ENCODE assay signal across 19 cellular contexts in genomic region chr3:194539498-194539897, GRCh38. TPM values are rescaled to one million over a fixed set of nuclear protein-coding genes. Genes with fewer than 3 reads are reported as not detected.
A peak's percentile ranks its signal among the peaks of the same experiment; 100 is the strongest.
DNase-seq lines count a peak whose midpoint lies in the region; ATAC-seq and TF ChIP-seq lines count a peak whose summit lies in the region.
"Had no signal": no experiment of that assay in that cellular context is flagged by ENCODE, and none has a peak within 500 bp of the region (broad histone marks: within the 10 kb centered on the region; RNA-seq: fewer than 3 reads in every experiment).

No MANE protein-coding gene starts in this region.

- BruUV-seq in Caco-2 (replicated peaks; lab: Mats Ljungman, UMichigan) (no TSS peak), IMR-90 (replicated peaks; lab: Mats Ljungman, UMichigan) (no TSS peak)

- H3K9me3 ChIP-seq in Caco-2 (peaks cover 12% of the 10 kb centered on the region), IMR-90 (ENCODE audit: control insufficient read depth, insufficient read depth, low read length) (peaks cover 4% of the 10 kb centered on the region), stomach (peaks cover 0 to 5% (median under 1%) of the 10 kb centered on the region in 4 donors)
- H3K9me3 ChIP-seq: BE2C had no signal

- H3K9me1 ChIP-seq in IMR-90 (ENCODE audit: insufficient read depth, low read length), result peaks cover 15% of the 10 kb centered on the region; the same call in 1 of the 2 replicates

- H3K14ac ChIP-seq in IMR-90 (replicated peaks; ENCODE audit: low read depth, low read length), result no peak overlapping the region

- TF ChIP-seq POLR2A in IMR-90 (IDR thresholded peaks at IDR 0.05; ENCODE audit: low read depth, low read length) (no peak), stomach (IDR thresholded peaks at IDR 0.05) (no peak)

- peak overlapping the region; percentile 40; the same call in 1 of the 2 replicates for H2AK5ac ChIP-seq in IMR-90 (ENCODE audit: low read depth, low read length)

- H3K9ac ChIP-seq in IMR-90 (ENCODE audit: low read depth, low read length), result no peak overlapping the region
- H3K9ac ChIP-seq: BLaER1 had no signal

- H4K20me1 ChIP-seq in IMR-90 (ENCODE audit: insufficient read depth, low read length), result no peaks in the 10 kb centered on the region
- H4K20me1 ChIP-seq: BLaER1 had no signal

- no peak overlapping the region for H2BK20ac ChIP-seq in IMR-90 (ENCODE audit: low read depth, low read length)

- TF ChIP-seq CTCF in Caco-2 (IDR thresholded peaks at IDR 0.05; ENCODE audit: insufficient read depth in 1 of 2, low read depth in 1 of 2, low read length in 1 of 2, severe bottlenecking in 1 of 2, unreplicated experiment in 1 of 2), result no peak
- TF ChIP-seq CTCF in IMR-90 (conservative IDR thresholded peaks at IDR 0.05; ENCODE audit: low read depth, low read length), result no peak
- TF ChIP-seq CTCF in VCaP (conservative IDR thresholded peaks at IDR 0.05), result no peak
- TF ChIP-seq CTCF in stomach (IDR thresholded peaks at IDR 0.05), result no peak
- TF ChIP-seq CTCF in foreskin fibroblast (IDR thresholded peaks at IDR 0.05; ENCODE audit: low read depth, low read length), result no peak

- H2AFZ ChIP-seq in IMR-90 (replicated peaks; ENCODE audit: low read length, poor library complexity), result no peak overlapping the region

- no peak overlapping the region for H3K4me2 ChIP-seq in IMR-90 (ENCODE audit: low read depth, low read length)
- H3K4me2 ChIP-seq: BLaER1 had no signal

- no peak overlapping the region for H2AK9ac ChIP-seq in IMR-90 (replicated peaks; ENCODE audit: low read depth, low read length, poor library complexity)

- H3K23ac ChIP-seq in IMR-90 (ENCODE audit: low read depth, low read length), result no peak overlapping the region

- no peak overlapping the region for H4K8ac ChIP-seq in IMR-90 (ENCODE audit: low read depth in 2 of 2, low read length in 2 of 2)

- no peak overlapping the region for H2BK5ac ChIP-seq in IMR-90 (ENCODE audit: low read depth, low read length, poor library complexity, severe bottlenecking)

- no peaks in the 10 kb centered on the region for H3K79me1 ChIP-seq in IMR-90 (ENCODE audit: low read depth in 1 of 2, low read length in 2 of 2)

- H3K4me3 Mint-ChIP-seq in Caco-2 (ENCODE audit: unreplicated experiment), result no peak overlapping the region
- H3K4me3 Mint-ChIP-seq: CD14-positive monocyte; CD4-positive, alpha-beta memory T cell; CD4-positive, CD25-positive, alpha-beta regulatory T cell; CD8-positive, alpha-beta memory T cell had no signal

- H4K5ac ChIP-seq in IMR-90 (ENCODE audit: low read depth, low read length), result no peak overlapping the region

- no peaks in the 10 kb centered on the region for H3K27me3 Mint-ChIP-seq in Caco-2 (ENCODE audit: insufficient read depth, unreplicated experiment)
- H3K27me3 Mint-ChIP-seq: CD4-positive, alpha-beta memory T cell; CD4-positive, CD25-positive, alpha-beta regulatory T cell had no signal

- H3K9me3 Mint-ChIP-seq in Caco-2 (ENCODE audit: unreplicated experiment), result peaks cover 8% of the 10 kb centered on the region

- H3K4me3 ChIP-seq in Caco-2 (ENCODE audit: low read depth, low read length) (no peak overlapping the region), IMR-90 (ENCODE audit: insufficient read depth, low read depth, low read length) (no peak overlapping the region), stomach (no peak overlapping the region), foreskin fibroblast (ENCODE audit: low read depth in 1 of 2, low read length in 2 of 2) (no peak overlapping the region)
- H3K4me3 ChIP-seq: BLaER1 had no signal

- H2BK15ac ChIP-seq in IMR-90 (ENCODE audit: low read depth, low read length), result no peak overlapping the region

- H3K27me3 ChIP-seq in Caco-2 (replicated peaks; ENCODE audit: control insufficient read depth, insufficient read depth, low read length) (no peaks in the 10 kb centered on the region), IMR-90 (ENCODE audit: control insufficient read depth, insufficient read depth, low read length) (no peaks in the 10 kb centered on the region), stomach (no peaks in the 10 kb centered on the region)
- H3K27me3 ChIP-seq: BE2C, BLaER1 had no signal

- CTCF ChIA-PET in Caco-2 (lab: Charles Lee), result no interaction called here
- CTCF ChIA-PET in IMR-90 (lab: Yijun Ruan, JAX), result no interaction called here

- H3K4me1 ChIP-seq in Caco-2 (peaks cover 41% of the 10 kb centered on the region), IMR-90 (ENCODE audit: control insufficient read depth, insufficient read depth, low read length) (peaks cover 11% of the 10 kb centered on the region), stomach (peaks cover 8 to 27% (median 16%) of the 10 kb centered on the region in 4 donors)

- DNase-seq in Caco-2 (no peak), IMR-90 (no peak), NCI-H82 treated with DMSO at 0.1 percent for 48 hours (lab: John Stamatoyannopoulos, UW; ENCODE audit: unreplicated experiment) (no peak), stomach (no peak), foreskin fibroblast (no peak)
- DNase-seq: 8988T; ACHN; BE2C; C1 segment of cervical spinal cord; Calu3; CD4-positive, alpha-beta memory T cell; CD4-positive, CD25-positive, alpha-beta regulatory T cell; CD8-positive, alpha-beta memory T cell; COR-L47; DMS79 treated with DMSO at 0.1 percent for 48 hours; GF-D8 had no signal

- no peak overlapping the region for H4K91ac ChIP-seq in IMR-90 (ENCODE audit: insufficient read depth, low read depth, low read length)

- peaks cover 26% of the 10 kb centered on the region for H3K4me1 Mint-ChIP-seq in Caco-2 (ENCODE audit: low read depth, unreplicated experiment)
- H3K4me1 Mint-ChIP-seq: CD8-positive, alpha-beta memory T cell had no signal

- no peak overlapping the region for H2BK120ac ChIP-seq in IMR-90 (ENCODE audit: low read depth, low read length)

- no peak overlapping the region for H3K18ac ChIP-seq in IMR-90 (ENCODE audit: low read depth, low read length)

- no peak overlapping the region for H3K4ac ChIP-seq in IMR-90 (ENCODE audit: low read depth, low read length)

- no peak overlapping the region for H3K56ac ChIP-seq in IMR-90 (ENCODE audit: extremely low read depth, insufficient read depth, low read length)

- dilution Hi-C loops in IMR-90 (cut with HindIII; ENCODE audit: low sequenced_read_pairs, unreplicated experiment), result no loop called here

- ATAC-seq in IMR-90 (ENCODE audit: low read depth), result no peak

- WGBS in IMR-90 (ENCODE audit: extremely low coverage in 2 of 2, insufficient read length in 1 of 2), 2 experiments, result no CpG with 5 or more reads among the region's 3 CpGs
- WGBS in stomach, 5 donors, result 95 to 98% (median 98%) methylated on average over 3 of the region's 3 CpGs

- H3K36me3 ChIP-seq in Caco-2 (ENCODE audit: control insufficient read depth, insufficient read depth, low read length) (no peaks in the 10 kb centered on the region; the same call in 1 of the 2 replicates), IMR-90 (ENCODE audit: control insufficient read depth, insufficient read depth, low read length) (no peaks in the 10 kb centered on the region), stomach (no peaks in the 10 kb centered on the region)
- H3K36me3 ChIP-seq: BE2C, BLaER1 had no signal

- POLR2A ChIA-PET in Caco-2 (lab: Charles Lee), result no interaction called here
- POLR2A ChIA-PET in IMR-90 (lab: Charles Lee; ENCODE audit: unreplicated experiment), result no interaction called here

- no peak for TF ChIP-seq RAD21 in IMR-90 (IDR thresholded peaks at IDR 0.05; ENCODE audit: low read length)

- H3K36me3 Mint-ChIP-seq in Caco-2 (ENCODE audit: insufficient read depth, unreplicated experiment), result peaks cover 4% of the 10 kb centered on the region
- H3K36me3 Mint-ChIP-seq: CD14-positive monocyte; CD4-positive, alpha-beta memory T cell; CD4-positive, CD25-positive, alpha-beta regulatory T cell had no signal

- intact Hi-C loops in Caco-2 (cut with micrococcal nuclease; ENCODE audit: unreplicated experiment), result no loop called here
- intact Hi-C loops in IMR-90 (cut with micrococcal nuclease), result no loop called here
- intact Hi-C loops in stomach (cut with DNase I; ENCODE audit: low total_unique reads), result no loop called here

- H3K27ac Mint-ChIP-seq in Caco-2 (ENCODE audit: unreplicated experiment), result peak overlapping the region; percentile 89
- H3K27ac Mint-ChIP-seq: CD4-positive, alpha-beta memory T cell had no signal

- in situ Hi-C loops in IMR-90 (cut with MboI; ENCODE audit: low sequenced_read_pairs), result no loop called here

- H3K27ac ChIP-seq in IMR-90 (ENCODE audit: insufficient read depth, low read length), result no peak overlapping the region
- peak overlapping the region; percentile 96 for H3K27ac ChIP-seq in VCaP
- H3K27ac ChIP-seq in stomach, result no peak overlapping the region
- H3K27ac ChIP-seq: BLaER1 had no signal

- TF ChIP-seq EP300 in stomach (IDR thresholded peaks at IDR 0.05), result no peak

TF ChIP-seq in IMR-90, 13 proteins besides CTCF, POLR2A, EP300 and RAD21 (continues in another document):
- no peak for TF ChIP-seq MXI1 (IDR thresholded peaks at IDR 0.05; ENCODE audit: borderline replicate concordance, low read depth, low read length)
- TF ChIP-seq, protein P1, sequence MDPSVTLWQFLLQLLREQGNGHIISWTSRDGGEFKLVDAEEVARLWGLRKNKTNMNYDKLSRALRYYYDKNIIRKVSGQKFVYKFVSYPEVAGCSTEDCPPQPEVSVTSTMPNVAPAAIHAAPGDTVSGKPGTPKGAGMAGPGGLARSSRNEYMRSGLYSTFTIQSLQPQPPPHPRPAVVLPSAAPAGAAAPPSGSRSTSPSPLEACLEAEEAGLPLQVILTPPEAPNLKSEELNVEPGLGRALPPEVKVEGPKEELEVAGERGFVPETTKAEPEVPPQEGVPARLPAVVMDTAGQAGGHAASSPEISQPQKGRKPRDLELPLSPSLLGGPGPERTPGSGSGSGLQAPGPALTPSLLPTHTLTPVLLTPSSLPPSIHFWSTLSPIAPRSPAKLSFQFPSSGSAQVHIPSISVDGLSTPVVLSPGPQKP (IDR thresholded peaks at IDR 0.05; ENCODE audit: borderline replicate concordance, low read depth, low read length), result no peak
- TF ChIP-seq USF2 (IDR thresholded peaks at IDR 0.05; ENCODE audit: low read depth, low read length), result no peak
- no peak for TF ChIP-seq MAZ (IDR thresholded peaks at IDR 0.05; ENCODE audit: borderline replicate concordance, low read depth, low read length)
- no peak for TF ChIP-seq FOS (IDR thresholded peaks at IDR 0.05; ENCODE audit: low read depth, low read length)
- TF ChIP-seq SMC3 (IDR thresholded peaks at IDR 0.05; ENCODE audit: low read depth, low read length), result no peak

RNA-seq across cellular contexts. Expression of gene ATP13A3, which starts 52.7 kb away (rescaled TPM):
- 181 and 183 TPM in 2 replicates for total RNA-seq in Caco-2 (2022)
- 154 and 284 TPM in 2 replicates for total RNA-seq in IMR-90 (2012; rRNA removed)
- 37.5 and 48.1 TPM in 2 replicates for polyA plus RNA-seq in IMR-90 (2012; rRNA removed)
- polyA plus RNA-seq in IMR-90 (2012; cell fraction: cytosol; rRNA removed), result 11.9 and 18.2 TPM in 2 replicates
- polyA plus RNA-seq in IMR-90 (2012; cell fraction: nucleus; rRNA removed; ENCODE audit: low replicate concordance), result 8.3 and 70.9 TPM in 2 replicates
- total RNA-seq in stomach, result 100 to 1,000 TPM in 1 of 5 donors, 10 to 100 TPM in 4; 15.4 to 332 (median 33.0) TPM
- 10 to 100 TPM; 11.2 to 11.9 (median 11.6) TPM for polyA plus RNA-seq in stomach
